ENCODE assay signal across 8 cellular contexts in the genomic region with DNA sequence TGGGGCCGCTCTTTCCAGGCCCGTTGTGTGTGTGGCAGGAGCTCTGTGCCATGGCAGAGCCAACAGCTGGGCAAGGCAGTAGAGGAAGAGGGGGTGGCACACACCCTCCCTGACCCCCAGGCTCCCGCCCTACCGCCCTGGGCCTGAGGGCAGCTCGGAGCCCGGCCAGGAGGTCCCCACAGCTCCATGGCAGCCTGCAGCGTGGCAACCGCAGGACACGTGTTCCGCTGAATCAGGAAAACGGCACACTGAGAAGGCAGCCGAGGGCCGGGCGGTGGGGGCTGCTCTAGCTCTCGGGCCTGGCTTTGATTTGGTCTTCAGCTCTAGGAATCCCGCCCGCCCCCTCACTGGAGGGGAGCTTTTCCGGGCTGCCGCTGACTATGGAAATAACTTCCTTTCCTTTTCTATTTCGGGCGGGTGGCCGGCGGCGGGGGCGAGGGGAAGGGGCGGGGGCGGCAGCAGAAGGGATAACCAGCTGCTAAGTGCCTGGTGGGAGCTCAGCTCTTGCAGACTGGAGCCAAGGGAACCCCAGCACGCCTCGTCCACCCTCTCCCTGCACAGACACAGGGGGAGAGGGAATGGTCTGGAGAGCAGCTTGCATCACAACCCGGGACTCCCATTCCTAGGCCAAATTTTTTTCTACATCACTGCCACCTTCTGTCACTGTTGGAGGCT. TPM values are rescaled to one million over a fixed set of nuclear protein-coding genes. Genes with fewer than 3 reads are reported as not detected.
DNase-seq lines count a peak whose midpoint lies in the region; ATAC-seq and TF ChIP-seq lines count a peak whose summit lies in the region.

No MANE protein-coding gene starts in this region.

- H3K4me3 Mint-ChIP-seq in activated T-cell treated with anti-CD3 and anti-CD28 coated beads, Interleukin-2, amount 50 U/mL, for 4 hours, result peak overlapping the region; percentile 35
- H3K4me3 Mint-ChIP-seq in naive thymus-derived CD4-positive, alpha-beta T cell, result peak overlapping the region in 9 of 10 donors; percentile 30 to 81 (median 65)

- CTCF ChIA-PET in A673 (lab: Charles Lee), result interaction anchor here (0.6 to 2.1 kb wide), 10 partner anchors 11 to 248 kb away, joined by 3 to 12 read pairs (median 6); partner anchors contain the start of gene CUEDC1
- CTCF ChIA-PET in naive thymus-derived CD4-positive, alpha-beta T cell (lab: Charles Lee), result interaction anchor here (0.7 to 0.9 kb wide), 2 partner anchors 40 to 74 kb away, joined by 3 read pairs; no protein-coding TSS in a partner anchor

- H3K4me1 Mint-ChIP-seq in activated T-cell treated with anti-CD3 and anti-CD28 coated beads, Interleukin-2, amount 50 U/mL, for 4 hours (ENCODE audit: low read depth), result peaks cover 11% of the 10 kb centered on the region
- peaks cover 6 to 26% (median 24%) of the 10 kb centered on the region in 7 donors for H3K4me1 Mint-ChIP-seq in naive thymus-derived CD4-positive, alpha-beta T cell

- no peaks in the 10 kb centered on the region for H3K9me3 ChIP-seq in A673 (ENCODE audit: low read depth, low read length, poor library complexity, severe bottlenecking)
- no peaks in the 10 kb centered on the region for H3K9me3 ChIP-seq in naive thymus-derived CD4-positive, alpha-beta T cell (ENCODE audit: control insufficient read depth in 2 of 3, low read length in 3 of 3)
- no peaks in the 10 kb centered on the region for H3K9me3 ChIP-seq in tibial nerve

- no peaks in the 10 kb centered on the region for H3K36me3 Mint-ChIP-seq in activated T-cell treated with anti-CD3 and anti-CD28 coated beads, Interleukin-2, amount 50 U/mL, for 4 hours (ENCODE audit: insufficient read depth)
- H3K36me3 Mint-ChIP-seq in naive thymus-derived CD4-positive, alpha-beta T cell, result no peaks in the 10 kb centered on the region

- DNase-seq in A673 (ENCODE audit: low spot score), result peak; percentile 99
- DNase-seq in activated T-cell treated with anti-CD3 and anti-CD28 coated beads, Interleukin-2, amount 50 U/mL, for 4 hours, result peak; percentile 22
- peak; percentile 87 for DNase-seq in fibroblast of pulmonary artery (ENCODE audit: low read depth)
- peak in 2 of 9 donors; percentile 13 to 20 for DNase-seq in naive thymus-derived CD4-positive, alpha-beta T cell
- DNase-seq in tibial nerve (ENCODE audit: low spot score in 2 of 2), result peak; percentile 41 to 42
- no peak for DNase-seq in cortex of kidney (lab: John Stamatoyannopoulos, UW)

- H3K36me3 ChIP-seq in A673 (ENCODE audit: insufficient read depth, low read length, poor library complexity, severe bottlenecking) (peaks cover 22% of the 10 kb centered on the region), tibial nerve (peaks cover 0 to 56% (median 0%) of the 10 kb centered on the region in 3 donors)
- H3K36me3 ChIP-seq in naive thymus-derived CD4-positive, alpha-beta T cell (ENCODE audit: control insufficient read depth in 2 of 3, insufficient read depth in 3 of 3, low read length in 3 of 3), result no peaks in the 10 kb centered on the region

- no TSS peak for BruUV-seq in A673 (replicated peaks; lab: Mats Ljungman, UMichigan)

- peak; percentile 74 to 75 for ATAC-seq in activated T-cell treated with anti-CD3 and anti-CD28 coated beads, Interleukin-2, amount 50 U/mL, for 4 hours
- ATAC-seq in naive thymus-derived CD4-positive, alpha-beta T cell, result peak; percentile 74
- no peak for ATAC-seq in HG03025 (IDR thresholded peaks at IDR 0.05; ENCODE audit: low FRiP score, unreplicated experiment)

- TF ChIP-seq CTCF in A673 (conservative IDR thresholded peaks at IDR 0.05; ENCODE audit: low read depth, low read length) (no peak), fibroblast of pulmonary artery (IDR thresholded peaks at IDR 0.05; ENCODE audit: low read length, missing control alignments) (no peak), tibial nerve (IDR thresholded peaks at IDR 0.05) (no peak)

- TF ChIP-seq RAD21 in Ishikawa (IDR thresholded peaks at IDR 0.05; ENCODE audit: low read depth), result no peak

- H3K27ac ChIP-seq in A673 (ENCODE audit: low read depth, low read length, poor library complexity, severe bottlenecking), result peak overlapping the region; percentile 95
- no peak overlapping the region for H3K27ac ChIP-seq in naive thymus-derived CD4-positive, alpha-beta T cell (ENCODE audit: low read depth, low read length)
- H3K27ac ChIP-seq in tibial nerve, result peak overlapping the region; percentile 75 to 97 (median 82)

- 2 to 5% methylated on average over 23 to 27 of the region's 30 CpGs for WGBS in tibial nerve, 2 donors

- no peaks in the 10 kb centered on the region for H3K9me3 Mint-ChIP-seq in activated T-cell treated with anti-CD3 and anti-CD28 coated beads, Interleukin-2, amount 50 U/mL, for 4 hours
- no peaks in the 10 kb centered on the region for H3K9me3 Mint-ChIP-seq in naive thymus-derived CD4-positive, alpha-beta T cell

- H3K4me3 ChIP-seq in A673 (ENCODE audit: low read depth, low read length, poor library complexity, severe bottlenecking), result peak overlapping the region; percentile 20
- peak overlapping the region; percentile 3 for H3K4me3 ChIP-seq in fibroblast of pulmonary artery (replicated peaks; ENCODE audit: low read depth, low read length)
- H3K4me3 ChIP-seq in naive thymus-derived CD4-positive, alpha-beta T cell (ENCODE audit: low read length), result no peak overlapping the region
- H3K4me3 ChIP-seq in tibial nerve, result peak overlapping the region in 3 of 4 donors; percentile 7 to 32 (median 24)

- H3K27ac Mint-ChIP-seq in naive thymus-derived CD4-positive, alpha-beta T cell, result no peak overlapping the region

- intact Hi-C loops in A673 (cut with micrococcal nuclease; ENCODE audit: unreplicated experiment), result loop anchor here (1.0 kb wide), 1 partner anchor 18 kb away; no protein-coding TSS in a partner anchor
- intact Hi-C loops in naive thymus-derived CD4-positive, alpha-beta T cell (cut with micrococcal nuclease), result loop anchor here in 1 of 2 donors (1.0 kb wide), 1 partner anchor 24 kb away; the partner anchor contains the start of gene MRPS23

- TF ChIP-seq POLR2A in tibial nerve (IDR thresholded peaks at IDR 0.05), result no peak

- POLR2A ChIA-PET in A673 (lab: Charles Lee; ENCODE audit: low non-redundant PET), result interaction anchor here (0.6 to 1.0 kb wide), 4 partner anchors 13 to 120 kb away, joined by 3 to 7 read pairs (median 3); partner anchors contain the start of gene VEZF1
- POLR2A ChIA-PET in naive thymus-derived CD4-positive, alpha-beta T cell (lab: Charles Lee), result interaction anchor here (0.6 kb wide), 1 partner anchor 16 kb away, joined by 3 read pairs; no protein-coding TSS in a partner anchor

- TF ChIP-seq EP300 in Ishikawa (IDR thresholded peaks at IDR 0.05; ENCODE audit: borderline replicate concordance), result peak; percentile 32; the same call in 1 of the 2 replicates
- peak in 1 of 2 donors; percentile 68 for TF ChIP-seq EP300 in tibial nerve (IDR thresholded peaks at IDR 0.05)

- peaks cover 67% of the 10 kb centered on the region for H3K4me1 ChIP-seq in A673 (ENCODE audit: insufficient read depth, low read length, poor library complexity, severe bottlenecking)
- H3K4me1 ChIP-seq in naive thymus-derived CD4-positive, alpha-beta T cell (ENCODE audit: control insufficient read depth in 2 of 2, insufficient read depth in 2 of 2, low read length in 2 of 2), result peaks cover 0 to 19% of the 10 kb centered on the region in 2 donors
- peaks cover 3 to 77% (median 44%) of the 10 kb centered on the region in 4 donors for H3K4me1 ChIP-seq in tibial nerve

- H3K27me3 Mint-ChIP-seq in activated T-cell treated with anti-CD3 and anti-CD28 coated beads, Interleukin-2, amount 50 U/mL, for 4 hours (ENCODE audit: low read depth), result peaks cover 35% of the 10 kb centered on the region
- H3K27me3 Mint-ChIP-seq in naive thymus-derived CD4-positive, alpha-beta T cell, result peaks cover 5 to 36% (median 14%) of the 10 kb centered on the region in 5 donors

- no peaks in the 10 kb centered on the region for H3K27me3 ChIP-seq in A673 (replicated peaks; ENCODE audit: insufficient read depth, low read depth, low read length, poor library complexity)
- no peaks in the 10 kb centered on the region for H3K27me3 ChIP-seq in naive thymus-derived CD4-positive, alpha-beta T cell (ENCODE audit: control insufficient read depth in 2 of 2, insufficient read depth in 2 of 2, low read length in 2 of 2)
- H3K27me3 ChIP-seq in tibial nerve, result no peaks in the 10 kb centered on the region

TF ChIP-seq in Ishikawa, 13 proteins besides CTCF, POLR2A, EP300 and RAD21:
- TF ChIP-seq EGR1 (IDR thresholded peaks at IDR 0.05) (peak; percentile 79), USF1 (IDR thresholded peaks at IDR 0.05) (peak; percentile 75), FOXM1 (IDR thresholded peaks at IDR 0.05; ENCODE audit: borderline replicate concordance, low read depth) (no peak), CREB1 (IDR thresholded peaks at IDR 0.05; ENCODE audit: low read depth) (no peak), TEAD4 (IDR thresholded peaks at IDR 0.05) (peak; percentile 24), MAX (IDR thresholded peaks at IDR 0.05) (peak; percentile 79), CEBPB (IDR thresholded peaks at IDR 0.05) (peak; percentile 66)

RNA-seq across cellular contexts. Expression of gene MRPS23, which starts 24.7 kb away (rescaled TPM):
- total RNA-seq in A673 (2021), result 94.2 and 100 TPM in 2 replicates
- 100 to 1,000 TPM; 116 to 125 (median 118) TPM for total RNA-seq in activated T-cell treated with anti-CD3 and anti-CD28 coated beads, Interleukin-2, amount 50 U/mL, for 4 hours
- 10 to 100 TPM; 13.0 to 40.5 (median 24.6) TPM for total RNA-seq in naive thymus-derived CD4-positive, alpha-beta T cell
- 10 to 100 TPM; 26.5 to 42.8 TPM for polyA plus RNA-seq in naive thymus-derived CD4-positive, alpha-beta T cell
- 10 to 100 TPM in 2 of 4 donors, 1 to 10 TPM in 2; 8.0 to 20.1 (median 9.0) TPM for total RNA-seq in tibial nerve
